25 cellular contexts compared by ENCODE assay signal in the genomic region with DNA sequence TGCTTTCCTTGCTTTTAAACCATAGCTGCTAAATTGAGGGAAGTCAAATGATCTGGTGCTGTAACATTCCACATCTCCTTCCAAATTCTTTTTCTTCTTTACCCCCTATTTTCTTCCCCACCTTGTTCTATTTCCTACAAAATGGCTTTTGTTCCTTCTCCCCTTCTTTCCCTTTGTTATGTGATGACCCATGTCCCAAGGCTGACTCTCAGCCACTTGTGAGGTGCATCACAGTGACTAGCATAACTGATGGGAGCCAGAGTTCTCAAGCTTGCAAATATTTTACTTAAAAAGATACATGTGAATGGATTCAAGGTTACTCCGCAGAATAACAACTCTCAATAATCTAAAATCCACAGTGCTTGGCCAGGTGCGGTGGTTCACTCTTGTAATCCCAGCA.
"Had no signal": no experiment of that assay in that cellular context is flagged by ENCODE, and none has a peak within 500 bp of the region (broad histone marks: within the 10 kb centered on the region; RNA-seq: fewer than 3 reads in every experiment).

No MANE protein-coding gene starts in this region.

- H3K9me3 Mint-ChIP-seq: natural killer cell had no signal

- H3K4me3 Mint-ChIP-seq: activated B cell treated with CpG ODN at 0.5 μM for 24 hours; activated CD8-positive, alpha-beta T cell treated with anti-CD3 and anti-CD28 coated beads for 36 hours; activated naive CD4-positive, alpha-beta T cell treated with anti-CD3 and anti-CD28 coated beads, Interleukin-2, amount 50 U/mL, for 24 hours; activated naive CD8-positive, alpha-beta T cell treated with anti-CD3 and anti-CD28 coated beads, Interleukin-2, amount 50 U/mL, for 24 hours; activated T-cell treated with anti-CD3 and anti-CD28 coated beads, Interleukin-2, amount 50 U/mL, for 4 hours; natural killer cell; stimulated activated effector memory CD8-positive, alpha-beta T cell treated with anti-CD3 and anti-CD28 coated beads, Interleukin-12 subunit alpha, Interleukin-12 subunit beta, amount 100 ng/mL, for 72 hours; T-helper 17 cell had no signal

- H3K9me3 ChIP-seq: left lung, neutrophil, psoas muscle, stomach had no signal

- H3K27ac Mint-ChIP-seq: activated B cell treated with CpG ODN at 0.5 μM for 24 hours; activated CD8-positive, alpha-beta T cell treated with anti-CD3 and anti-CD28 coated beads for 36 hours; activated naive CD4-positive, alpha-beta T cell treated with anti-CD3 and anti-CD28 coated beads, Interleukin-2, amount 50 U/mL, for 24 hours; activated naive CD8-positive, alpha-beta T cell treated with anti-CD3 and anti-CD28 coated beads, Interleukin-2, amount 50 U/mL, for 24 hours; activated T-helper 2 cell treated with anti-CD3 and anti-CD28 coated beads, Interferon-gamma antibody, Interleukin-2, Interleukin-4, amounts not matched to agents 10 μg/mL and 5 μg/mL and 100 μg/mL, durations not matched to agents 14 hours and 24 hours and 36 hours; natural killer cell; stimulated activated effector memory CD8-positive, alpha-beta T cell treated with anti-CD3 and anti-CD28 coated beads, Interleukin-12 subunit alpha, Interleukin-12 subunit beta, amount 100 ng/mL, for 72 hours; T-helper 17 cell had no signal

- H3K4me1 ChIP-seq: esophagus muscularis mucosa, foreskin keratinocyte, left lung, psoas muscle, sigmoid colon, suprapubic skin, tibial artery had no signal

- H3K36me3 ChIP-seq: esophagus muscularis mucosa, left lung, neutrophil, sigmoid colon, stomach, suprapubic skin had no signal

- H3K27me3 Mint-ChIP-seq: activated CD8-positive, alpha-beta T cell treated with anti-CD3 and anti-CD28 coated beads for 36 hours; activated naive CD4-positive, alpha-beta T cell treated with anti-CD3 and anti-CD28 coated beads, Interleukin-2, amount 50 U/mL, for 24 hours; T-helper 17 cell had no signal

- H3K4me3 ChIP-seq: esophagus muscularis mucosa, left lung, lung, psoas muscle, sigmoid colon, stomach, suprapubic skin, tibial artery had no signal

- DNase-seq: activated B cell treated with CpG ODN at 0.5 μM for 24 hours; activated CD4-positive, alpha-beta T cell treated with anti-CD3 and anti-CD28 coated beads, Interleukin-2, amount 50 U/mL, for 1 hour; activated CD8-positive, alpha-beta T cell treated with anti-CD3 and anti-CD28 coated beads for 36 hours; activated naive CD8-positive, alpha-beta T cell treated with anti-CD3 and anti-CD28 coated beads, Interleukin-2, amount 50 U/mL, for 24 hours; activated T-cell treated with anti-CD3 and anti-CD28 coated beads, Interleukin-2, amount 50 U/mL, for 4 hours; effector CD4-positive, alpha-beta T cell; foreskin keratinocyte; left lung; mesendoderm; natural killer cell; psoas muscle; sigmoid colon; small intestine; stimulated activated CD4-positive, alpha-beta T cell treated with anti-CD3 and anti-CD28 coated beads, Interleukin-4, amount 100 ng/mL, for 24 hours; stomach; T-helper 17 cell; T1000; tibial artery had no signal

- H3K27ac ChIP-seq: esophagus muscularis mucosa, foreskin keratinocyte, left lung, neutrophil, psoas muscle, sigmoid colon, suprapubic skin, tibial artery had no signal

- ATAC-seq: activated CD8-positive, alpha-beta T cell treated with anti-CD3 and anti-CD28 coated beads for 36 hours; activated naive CD8-positive, alpha-beta T cell treated with anti-CD3 and anti-CD28 coated beads, Interleukin-2, amount 50 U/mL, for 24 hours; activated T-cell treated with anti-CD3 and anti-CD28 coated beads, Interleukin-2, amount 50 U/mL, for 4 hours; foreskin keratinocyte; left lung; natural killer cell; psoas muscle; stimulated activated effector memory CD8-positive, alpha-beta T cell treated with anti-CD3 and anti-CD28 coated beads, Interleukin-12 subunit alpha, Interleukin-12 subunit beta, amount 100 ng/mL, for 72 hours; T-helper 17 cell had no signal

- H3K27me3 ChIP-seq: esophagus muscularis mucosa, foreskin keratinocyte, left lung, neutrophil, sigmoid colon, stomach, suprapubic skin, tibial artery had no signal

- H3K36me3 Mint-ChIP-seq: natural killer cell; stimulated activated effector memory CD8-positive, alpha-beta T cell treated with anti-CD3 and anti-CD28 coated beads, Interleukin-12 subunit alpha, Interleukin-12 subunit beta, amount 100 ng/mL, for 72 hours had no signal
